Comparison of ENCODE assay signal across 13 cellular contexts in the genomic region with DNA sequence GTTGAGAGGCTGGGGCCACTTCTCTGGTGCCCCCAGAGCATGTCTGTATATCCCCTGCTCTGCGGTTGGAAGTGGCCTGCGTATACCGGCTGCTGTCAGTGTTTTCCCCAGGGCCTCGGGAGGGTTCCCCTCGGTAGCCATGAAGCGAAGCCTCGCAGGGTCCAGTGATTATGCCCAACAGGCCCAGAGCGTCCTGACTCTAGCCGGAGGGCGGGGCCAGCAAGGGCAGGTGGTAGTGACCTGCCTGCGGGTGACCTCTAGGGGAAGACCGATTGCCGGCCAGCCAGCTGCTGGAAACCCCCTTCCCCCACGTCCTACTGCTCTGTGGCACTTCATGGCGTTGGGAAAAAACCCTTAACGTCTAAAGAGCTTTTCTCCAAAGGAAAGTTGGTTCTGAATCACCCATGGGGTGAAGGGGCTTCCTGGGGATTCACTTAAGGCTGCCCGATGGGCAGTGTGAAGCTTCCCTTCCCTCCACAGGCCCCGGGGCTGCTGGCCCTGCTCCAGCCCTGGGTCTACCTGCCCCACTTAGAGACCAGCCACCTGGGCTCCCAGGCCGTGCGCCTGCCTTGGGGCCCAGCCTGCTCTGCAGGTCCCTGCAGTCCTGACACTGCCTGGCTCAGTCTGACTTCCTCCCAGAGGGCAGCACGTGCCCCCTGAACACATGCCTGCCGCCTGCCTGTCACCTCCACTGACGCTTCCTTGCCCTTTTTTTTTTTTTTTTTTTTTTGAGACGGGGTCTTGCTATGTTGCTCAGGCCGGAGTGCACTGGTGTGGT.
DNase-seq lines count a peak whose midpoint lies in the region; ATAC-seq, FAIRE-seq and TF ChIP-seq lines count a peak whose summit lies in the region.
"Had no signal": no experiment of that assay in that cellular context is flagged by ENCODE, and none has a peak within 500 bp of the region (broad histone marks: within the 10 kb centered on the region; RNA-seq: fewer than 3 reads in every experiment).

No MANE protein-coding gene starts in this region.

- BruUV-seq in HepG2 (replicated peaks; lab: Mats Ljungman, UMichigan), result no TSS peak

- WGBS in HepG2 (ENCODE audit: low lambda C conversion rate), result 49% methylated on average over 23 of the region's 25 CpGs

- TF ChIP-seq EP300 in HepG2 (IDR thresholded peaks at IDR 0.05; ENCODE audit: low read depth in 2 of 2, low read length in 2 of 2), result no peak
- TF ChIP-seq EP300 in HepG2 (CRISPR knock-in tag; IDR thresholded peaks at IDR 0.05; ENCODE audit: borderline replicate concordance), result no peak

- no peak overlapping the region for H2AFZ ChIP-seq in HepG2 (ENCODE audit: low read length)

- no peak overlapping the region for H3K4me3 ChIP-seq in HepG2 (replicated peaks in 1 of 3; ENCODE audit: insufficient read depth in 1 of 3, low read depth in 2 of 3, low read length in 3 of 3)
- H3K4me3 ChIP-seq in vagina, result no peak overlapping the region
- H3K4me3 ChIP-seq: cardiac muscle cell, smooth muscle cell had no signal

- 0 out of 2 replicates have a peak, but pooled peaks have one; percentile 32 for TF ChIP-seq RAD21 in HepG2 (CRISPR knock-in tag; IDR thresholded peaks at IDR 0.05)

- intact Hi-C loops in HepG2 (cut with micrococcal nuclease; ENCODE audit: unreplicated experiment), result no loop called here
- intact Hi-C loops in vagina (cut with DNase I), result no loop called here

- H3K27ac ChIP-seq in HepG2 (ENCODE audit: extremely low read length, insufficient read depth, low read length) (no peak overlapping the region), vagina (no peak overlapping the region)
- H3K27ac ChIP-seq: cardiac muscle cell, foreskin keratinocyte had no signal

- peak; percentile 58 for TF ChIP-seq CTCF in HepG2 (CRISPR knock-in tag; IDR thresholded peaks at IDR 0.05)
- TF ChIP-seq CTCF in vagina (IDR thresholded peaks at IDR 0.05), result no peak

- H3K9me3 ChIP-seq in HepG2 (ENCODE audit: low read length) (no peaks in the 10 kb centered on the region), vagina (no peaks in the 10 kb centered on the region)

- TF ChIP-seq POLR2A in HepG2 (IDR thresholded peaks at IDR 0.05; ENCODE audit: insufficient read depth in 1 of 2, low read depth in 2 of 2, low read length in 2 of 2) (no peak), vagina (IDR thresholded peaks at IDR 0.05) (no peak)

- FAIRE-seq in GM18507 (lab: Jason Lieb, UNC), result peak; percentile 91
- peak; percentile 72 for FAIRE-seq in HepG2 (lab: Jason Lieb, UNC)

- H3K4me1 ChIP-seq in HepG2 (ENCODE audit: insufficient read depth, low read length), result peaks cover 7% of the 10 kb centered on the region
- peaks cover 23% of the 10 kb centered on the region for H3K4me1 ChIP-seq in vagina

- H3K4me2 ChIP-seq in HepG2 (ENCODE audit: low read depth, low read length), result peak overlapping the region; percentile 18; the same call in 1 of the 2 replicates
- H3K4me2 ChIP-seq: smooth muscle cell had no signal

- H3K36me3 ChIP-seq in HepG2 (replicated peaks in 1 of 2; ENCODE audit: control insufficient read depth in 1 of 2, insufficient read depth in 2 of 2, low read length in 2 of 2) (no peaks in the 10 kb centered on the region), vagina (peaks cover 0 to 9% of the 10 kb centered on the region in 2 donors)
- H3K36me3 ChIP-seq: cardiac muscle cell had no signal

- H3K27me3 ChIP-seq in HepG2 (ENCODE audit: control insufficient read depth in 1 of 2, insufficient read depth in 2 of 2, low read length in 2 of 2), result peaks cover 5 to 17% of the 10 kb centered on the region in 2 experiments
- H3K27me3 ChIP-seq in vagina, result no peaks in the 10 kb centered on the region
- H3K27me3 ChIP-seq: cardiac muscle cell, foreskin keratinocyte had no signal

- no peaks in the 10 kb centered on the region for H3K79me2 ChIP-seq in HepG2 (ENCODE audit: insufficient read depth, low read length)

- POLR2A ChIA-PET in HepG2 (lab: Yijun Ruan, JAX), result interaction anchor here (0.9 kb wide), 1 partner anchor 72 kb away, joined by 3 read pairs; no protein-coding TSS in a partner anchor

- DNase-seq in GM18507 (ENCODE audit: extremely low spot score, insufficient read length, low read depth), result no peak
- no peak for DNase-seq in HepG2 (ENCODE audit: low spot score)
- no peak for DNase-seq in mesenteric fat pad (ENCODE audit: low spot score)
- no peak for DNase-seq in NCI-H187 (lab: John Stamatoyannopoulos, UW)
- no peak for DNase-seq in RPMI8226
- no peak for DNase-seq in vagina (ENCODE audit: extremely low spot score in 2 of 2)
- DNase-seq: activated CD8-positive, alpha-beta memory T cell treated with anti-CD3 and anti-CD28 coated beads, Interleukin-2, amount 10 ng/mL, durations not matched to agents 7 days and 5 days; foreskin keratinocyte had no signal

- in situ Hi-C loops in HepG2 (cut with HindIII; ENCODE audit: extremely low pct_ligation_motif_present, low pct_unique_long_range_greater_than_20kb), result no loop called here

- no peak overlapping the region for H3K9ac ChIP-seq in HepG2 (ENCODE audit: insufficient read depth, low read depth, low read length)

- ATAC-seq in GM21390 (IDR thresholded peaks at IDR 0.05; ENCODE audit: unreplicated experiment) (peak; percentile 40), HG03378 (IDR thresholded peaks at IDR 0.05; ENCODE audit: unreplicated experiment) (peak; percentile 44), HepG2 (peak; percentile 68)
- ATAC-seq: activated CD8-positive, alpha-beta memory T cell treated with anti-CD3 and anti-CD28 coated beads, Interleukin-2, amount 10 ng/mL, durations not matched to agents 7 days and 5 days; foreskin keratinocyte; HCT116 had no signal

- H4K20me1 ChIP-seq in HepG2 (ENCODE audit: insufficient read depth, low read length), result no peaks in the 10 kb centered on the region; the same call in 1 of the 2 replicates

- CTCF ChIA-PET in HepG2 (lab: Yijun Ruan, JAX; ENCODE audit: low intra/inter-chr PET ratio, low total read pairs), result no interaction called here

TF ChIP-seq in HepG2, 621 proteins besides CTCF, POLR2A, EP300 and RAD21 (continues in another document):
- TF ChIP-seq GTF3A (CRISPR knock-in tag; conservative IDR thresholded peaks at IDR 0.05), result no peak
- 0 out of 2 replicates have a peak, but pooled peaks have one; percentile 63 for TF ChIP-seq MAX (IDR thresholded peaks at IDR 0.05)
- peak; percentile 38; the same call in 1 of the 2 replicates for TF ChIP-seq ZNF790 (CRISPR knock-in tag; IDR thresholded peaks at IDR 0.05; ENCODE audit: borderline replicate concordance)
- TF ChIP-seq TERF1 (CRISPR knock-in tag; IDR thresholded peaks at IDR 0.05), result no peak
- 0 out of 2 replicates have a peak, but pooled peaks have one; percentile 39 for TF ChIP-seq U2AF2 (IDR thresholded peaks at IDR 0.05; ENCODE audit: low read depth, low read length)
- TF ChIP-seq ZNF20 (CRISPR knock-in tag; IDR thresholded peaks at IDR 0.05), result no peak
- TF ChIP-seq BHLHE40 (IDR thresholded peaks at IDR 0.05; ENCODE audit: low read length), result peak; percentile 32; the same call in 1 of the 2 replicates
- TF ChIP-seq ZNF225 (CRISPR knock-in tag; IDR thresholded peaks at IDR 0.05), result peak; percentile 59; the same call in 1 of the 2 replicates
- TF ChIP-seq ZNF687 (CRISPR knock-in tag; IDR thresholded peaks at IDR 0.05), result peak; percentile 58
- TF ChIP-seq POLR2G (IDR thresholded peaks at IDR 0.05; ENCODE audit: low read depth, low read length), result 0 out of 2 replicates have a peak, but pooled peaks have one; percentile 30
- TF ChIP-seq RELA (CRISPR knock-in tag; IDR thresholded peaks at IDR 0.05), result 0 out of 2 replicates have a peak, but pooled peaks have one; percentile 48
- no peak for TF ChIP-seq CHCHD3 (CRISPR knock-in tag; IDR thresholded peaks at IDR 0.05)
- no peak for TF ChIP-seq PAX8 (CRISPR knock-in tag; IDR thresholded peaks at IDR 0.05; ENCODE audit: borderline replicate concordance)
- peak; percentile 46 for TF ChIP-seq STAG1 (CRISPR knock-in tag; IDR thresholded peaks at IDR 0.05)
